13 cellular contexts compared by ENCODE assay signal in the genomic region with DNA sequence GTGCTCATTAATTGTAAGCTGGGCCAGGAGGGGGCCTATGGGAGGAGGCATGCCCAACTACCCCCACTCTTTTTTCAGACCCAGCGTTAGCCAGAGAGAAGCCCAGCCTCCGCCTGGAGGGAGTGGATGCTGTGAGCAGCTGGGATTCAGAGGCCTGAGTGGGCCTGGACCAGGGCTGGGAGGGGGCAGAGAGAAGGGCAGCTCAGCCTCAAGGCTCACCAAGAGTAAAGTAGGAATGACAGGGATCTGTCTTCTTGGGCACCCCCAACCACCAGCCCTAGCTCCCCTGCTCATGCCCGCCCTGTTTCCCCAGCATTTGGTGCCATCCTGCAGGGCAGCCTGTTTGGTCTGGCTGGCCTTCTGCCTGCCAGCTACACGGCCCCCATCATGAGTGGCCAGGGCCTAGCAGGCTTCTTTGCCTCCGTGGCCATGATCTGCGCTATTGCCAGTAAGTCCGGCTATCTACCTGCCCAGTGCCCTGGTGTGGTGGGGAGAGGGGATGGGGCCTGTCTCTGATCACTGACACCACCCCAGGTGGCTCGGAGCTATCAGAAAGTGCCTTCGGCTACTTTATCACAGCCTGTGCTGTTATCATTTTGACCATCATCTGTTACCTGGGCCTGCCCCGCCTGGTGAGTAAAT. TPM values are rescaled to one million over a fixed set of nuclear protein-coding genes. Genes with fewer than 3 reads are reported as not detected.
"Had no signal": no experiment of that assay in that cellular context is flagged by ENCODE, and none has a peak within 500 bp of the region (broad histone marks: within the 10 kb centered on the region; RNA-seq: fewer than 3 reads in every experiment).

No MANE protein-coding gene starts in this region.

- H3K4me3 ChIP-seq: tibial artery, vagina had no signal

- H3K27ac Mint-ChIP-seq: activated CD8-positive, alpha-beta T cell treated with anti-CD3 and anti-CD28 coated beads, Interleukin-2, amount 10 ng/mL, durations not matched to agents 7 days and 5 days; activated naive CD8-positive, alpha-beta T cell treated with anti-CD3 and anti-CD28 coated beads, Interleukin-2, amount 50 U/mL, for 24 hours; stimulated activated naive CD8-positive, alpha-beta T cell treated with anti-CD3 and anti-CD28 coated beads, Interleukin-15, amount 100 ng/mL, for 72 hours had no signal

- H3K4me2 ChIP-seq: SK-N-SH had no signal

- H3K27me3 Mint-ChIP-seq: activated naive CD8-positive, alpha-beta T cell treated with anti-CD3 and anti-CD28 coated beads, Interleukin-2, amount 50 U/mL, for 24 hours; stimulated activated naive CD8-positive, alpha-beta T cell treated with anti-CD3 and anti-CD28 coated beads, Interleukin-15, amount 100 ng/mL, for 72 hours had no signal

- H3K27ac ChIP-seq: vagina had no signal

- H3K4me3 Mint-ChIP-seq: activated CD8-positive, alpha-beta T cell treated with anti-CD3 and anti-CD28 coated beads, Interleukin-2, amount 10 ng/mL, durations not matched to agents 7 days and 5 days; activated naive CD8-positive, alpha-beta T cell treated with anti-CD3 and anti-CD28 coated beads, Interleukin-2, amount 50 U/mL, for 24 hours; stimulated activated naive CD8-positive, alpha-beta T cell treated with anti-CD3 and anti-CD28 coated beads, Interleukin-15, amount 100 ng/mL, for 72 hours had no signal

- ATAC-seq: activated CD8-positive, alpha-beta T cell treated with anti-CD3 and anti-CD28 coated beads, Interleukin-2, amount 10 ng/mL, durations not matched to agents 7 days and 5 days; activated naive CD8-positive, alpha-beta T cell treated with anti-CD3 and anti-CD28 coated beads, Interleukin-2, amount 50 U/mL, for 24 hours; stimulated activated naive CD8-positive, alpha-beta T cell treated with anti-CD3 and anti-CD28 coated beads, Interleukin-15, amount 100 ng/mL, for 72 hours had no signal

- H3K27me3 ChIP-seq: tibial artery, vagina had no signal

- H3K9me3 ChIP-seq: SK-N-SH, tibial artery, vagina had no signal

- H3K9me3 Mint-ChIP-seq: activated naive CD8-positive, alpha-beta T cell treated with anti-CD3 and anti-CD28 coated beads, Interleukin-2, amount 50 U/mL, for 24 hours; stimulated activated naive CD8-positive, alpha-beta T cell treated with anti-CD3 and anti-CD28 coated beads, Interleukin-15, amount 100 ng/mL, for 72 hours had no signal

- H3K9ac ChIP-seq: SK-N-SH had no signal

- DNase-seq: activated CD4-positive, alpha-beta T cell treated with anti-CD3 and anti-CD28 coated beads for 4 hours; activated CD8-positive, alpha-beta T cell treated with anti-CD3 and anti-CD28 coated beads, Interleukin-2, amount 10 ng/mL, durations not matched to agents 7 days and 5 days; activated naive CD4-positive, alpha-beta T cell treated with Interleukin-2 at 50 U/mL for 16 hours; activated naive CD8-positive, alpha-beta T cell treated with anti-CD3 and anti-CD28 coated beads, Interleukin-2, amount 50 U/mL, for 24 hours; dermis blood vessel endothelial cell; SK-N-SH; stimulated activated CD4-positive, alpha-beta T cell treated with anti-CD3 and anti-CD28 coated beads, Interleukin-4, amount 100 ng/mL, for 1 hour; stimulated activated CD8-positive, alpha-beta memory T cell treated with anti-CD3 and anti-CD28 coated beads, Interleukin-4, amount 100 ng/mL, for 48 hours; stimulated activated naive CD8-positive, alpha-beta T cell treated with anti-CD3 and anti-CD28 coated beads, Interleukin-15, amount 100 ng/mL, for 72 hours; T-helper 1 cell; tibial artery had no signal

RNA-seq across cellular contexts. Expression of a gene that starts 13.4 kb away (rescaled TPM):
- total RNA-seq: activated CD8-positive, alpha-beta T cell treated with anti-CD3 and anti-CD28 coated beads, Interleukin-2, amount 10 ng/mL, durations not matched to agents 7 days and 5 days; dermis blood vessel endothelial cell; left lobe of liver; vagina had no signal
- polyA plus RNA-seq: SK-N-SH had no signal
